ENCODE assay signal across 12 cellular contexts in genomic region chr11:124382857-124383256, GRCh38. TPM values are rescaled to one million over a fixed set of nuclear protein-coding genes. Genes with fewer than 3 reads are reported as not detected.
"Had no signal": no experiment of that assay in that cellular context is flagged by ENCODE, and none has a peak within 500 bp of the region (broad histone marks: within the 10 kb centered on the region; RNA-seq: fewer than 3 reads in every experiment).

No MANE protein-coding gene starts in this region.

RNA-seq across cellular contexts. Expression of gene OR8B2, which starts 1.4 kb away (rescaled TPM):
- total RNA-seq: OCI-LY7, PC-3, PC-9, Peyer's patch, Right ventricle myocardium inferior, Right ventricle myocardium superior, RPMI7951, SJCRH30, SJSA1, SK-MEL-5, T-cell had no signal
- polyA plus RNA-seq: SK-N-SH had no signal

RNA-seq across cellular contexts. Expression of gene OR8B3, which starts 16.0 kb away (rescaled TPM):
- total RNA-seq: OCI-LY7, PC-3, PC-9, Peyer's patch, Right ventricle myocardium inferior, Right ventricle myocardium superior, RPMI7951, SJCRH30, SJSA1, SK-MEL-5, T-cell had no signal
- polyA plus RNA-seq: SK-N-SH had no signal

RNA-seq across cellular contexts. Expression of gene OR8B4, which starts 41.8 kb away (rescaled TPM):
- total RNA-seq: OCI-LY7, PC-3, PC-9, Peyer's patch, Right ventricle myocardium inferior, Right ventricle myocardium superior, RPMI7951, SJCRH30, SJSA1, SK-MEL-5, T-cell had no signal
- polyA plus RNA-seq: SK-N-SH had no signal
